Comparison of ENCODE assay signal across 8 cellular contexts in genomic region chr9:131502781-131503625, GRCh38. TPM values are rescaled to one million over a fixed set of nuclear protein-coding genes. Genes with fewer than 3 reads are reported as not detected.
DNase-seq lines count a peak whose midpoint lies in the region; TF ChIP-seq lines count a peak whose summit lies in the region.

Gene POMT1, plus strand, starts transcription at chr9:131502918. Its CDS starts 1,301 bp downstream, at chr9:131504219.

- H4K20me1 ChIP-seq in GM23248 (ENCODE audit: insufficient read depth): no peaks in the 10 kb centered on the region

- TF ChIP-seq POLR2A in Raji (IDR thresholded peaks at IDR 0.05; ENCODE audit: insufficient read depth, low read depth, low read length) (peak; percentile 76), stomach (IDR thresholded peaks at IDR 0.05) (no peak)

- peaks cover 32% of the 10 kb centered on the region for H3K4me1 Mint-ChIP-seq in neural crest cell

- H3K9me2 ChIP-seq in GM23248 (ENCODE audit: insufficient read depth): no peaks in the 10 kb centered on the region

- in situ Hi-C loops in GM23248 (cut with MboI): no loop called here

- H3K27ac ChIP-seq in GM23248 (no peak within 1 kb of the TSS), stomach (peak within 1 kb of the TSS; percentile 62 to 83 (median 79))

- peaks cover 36% of the 10 kb centered on the region for H3F3A ChIP-seq in GM23248 (ENCODE audit: insufficient read depth)

- TF ChIP-seq EP300 in stomach (IDR thresholded peaks at IDR 0.05): no peak

- peak within 1 kb of the TSS; percentile 84 for H2AFZ ChIP-seq in GM23248

- DNase-seq in DMS53 treated with DMSO at 0.1 percent for 48 hours (lab: John Stamatoyannopoulos, UW; ENCODE audit: unreplicated experiment): peak; percentile 88
- DNase-seq in GM23248: peak; percentile 92
- DNase-seq in LNCaP clone FGC (ENCODE audit: low read depth): peak; percentile 54
- DNase-seq in activated gamma-delta T cell treated with Interleukin-2 at 50 U/mL for 16 hours: peak; percentile 85
- peak; percentile 74 to 95 for DNase-seq in foreskin fibroblast
- peak; percentile 85 for DNase-seq in neural crest cell (ENCODE audit: low read depth, low spot score)
- DNase-seq in stomach: peak; percentile 89

- H3K27me3 ChIP-seq in GM23248 (replicated peaks; ENCODE audit: insufficient read depth) (no peaks in the 10 kb centered on the region), stomach (no peaks in the 10 kb centered on the region)

- H3K9ac ChIP-seq in GM23248: peak within 1 kb of the TSS; percentile 74

- H3K4me2 ChIP-seq in GM23248 (ENCODE audit: unreplicated experiment): peak within 1 kb of the TSS; percentile 80

- no peak for TF ChIP-seq CTCF in LNCaP clone FGC (IDR thresholded peaks at IDR 0.05; ENCODE audit: control insufficient read depth, extremely low read depth, insufficient read depth)
- TF ChIP-seq CTCF in foreskin fibroblast (IDR thresholded peaks at IDR 0.05; ENCODE audit: low read depth, low read length): no peak
- no peak for TF ChIP-seq CTCF in neural crest cell (conservative IDR thresholded peaks at IDR 0.05)
- TF ChIP-seq CTCF in stomach (IDR thresholded peaks at IDR 0.05): peak in 1 of 7 experiments; percentile 13

- no peaks in the 10 kb centered on the region for H3K9me3 Mint-ChIP-seq in neural crest cell

- H3K36me3 Mint-ChIP-seq in neural crest cell (ENCODE audit: low read depth): peaks cover 22% of the 10 kb centered on the region

- H3K36me3 ChIP-seq in GM23248 (ENCODE audit: low read depth): peaks cover 15% of the 10 kb centered on the region
- peaks cover 4 to 44% (median 33%) of the 10 kb centered on the region in 4 donors for H3K36me3 ChIP-seq in stomach

- intact Hi-C loops in stomach (cut with DNase I; ENCODE audit: low total_unique reads): no loop called here

- peak within 1 kb of the TSS; percentile 78 for H3K4me3 ChIP-seq in GM23248
- peak within 1 kb of the TSS; percentile 87 for H3K4me3 ChIP-seq in LNCaP clone FGC (ENCODE audit: low read depth, low read length)
- peak within 1 kb of the TSS; percentile 86 to 88 for H3K4me3 ChIP-seq in foreskin fibroblast (ENCODE audit: low read depth in 1 of 2, low read length in 2 of 2)
- peak within 1 kb of the TSS; percentile 85 to 100 (median 90) for H3K4me3 ChIP-seq in stomach

- H3K27me3 Mint-ChIP-seq in neural crest cell (ENCODE audit: low read depth): peaks cover 12% of the 10 kb centered on the region

- WGBS in GM23248 (ENCODE audit: low coverage in 1 of 2, low lambda C conversion rate in 2 of 2, missing lambda C conversion rate in 2 of 2), 2 experiments: 2% methylated on average over 64 to 80 of the region's 83 CpGs
- 0 to 1% (median 0%) methylated on average over 23 to 83 of the region's 83 CpGs for WGBS in stomach, 5 donors

- peak within 1 kb of the TSS; percentile 93 for H3K4me3 Mint-ChIP-seq in neural crest cell

- H3K27ac Mint-ChIP-seq in neural crest cell (ENCODE audit: unreplicated experiment): peak within 1 kb of the TSS; percentile 38

- H3K4me1 ChIP-seq in GM23248 (ENCODE audit: insufficient read depth) (peaks cover 9% of the 10 kb centered on the region; the same call in 1 of the 2 replicates), stomach (peaks cover 15 to 42% (median 30%) of the 10 kb centered on the region in 4 donors)

- H3K79me2 ChIP-seq in GM23248 (ENCODE audit: insufficient read depth): peaks cover 26% of the 10 kb centered on the region; the same call in 1 of the 2 replicates

- H3K9me3 ChIP-seq in GM23248 (ENCODE audit: low read depth) (no peaks in the 10 kb centered on the region), stomach (no peaks in the 10 kb centered on the region)

RNA-seq across cellular contexts. Expression of gene POMT1, which starts in this region (rescaled TPM):
- total RNA-seq in GM23248 (2014; rRNA removed; shearing (Covaris generic)): 32.9 and 46.0 TPM in 2 replicates
- polyA plus RNA-seq in GM23248 (2016; fragmentation: Nextera tagmentation; extraction: Ambion mirVana) (28.4 and 29.4 TPM in 2 replicates), stomach (10 to 100 TPM in 2 of 3 donors, 1 to 10 TPM in 1; 8.7 to 20.3 (median 18.0) TPM)
- total RNA-seq in neural crest cell (42.8 and 46.3 TPM in 2 replicates), stomach (10 to 100 TPM in 3 of 5 donors, 1 to 10 TPM in 2; 3.5 to 59.7 (median 15.4) TPM)
